ENCODE assay signal across 13 cellular contexts in the genomic region with DNA sequence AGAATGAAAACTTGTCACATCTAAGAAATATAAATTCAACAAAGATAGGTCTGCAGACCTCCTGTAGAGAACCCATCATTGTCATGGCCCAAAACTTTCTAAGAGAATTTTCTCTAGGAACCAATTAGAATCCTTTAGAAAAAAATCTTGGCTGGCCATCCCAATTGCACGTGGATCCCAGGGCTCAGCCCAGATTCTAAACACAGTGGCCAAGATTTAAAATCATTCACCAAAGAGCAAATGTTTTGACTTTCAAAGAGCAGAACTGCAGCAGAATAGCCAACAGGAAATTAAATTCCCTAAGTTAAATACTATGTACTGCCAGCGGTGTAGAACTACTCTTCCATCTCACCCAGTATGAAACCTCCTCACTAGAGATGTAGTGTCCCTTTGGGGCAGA. TPM values are rescaled to one million over a fixed set of nuclear protein-coding genes. Genes with fewer than 3 reads are reported as not detected.
DNase-seq lines count a peak whose midpoint lies in the region; ATAC-seq and TF ChIP-seq lines count a peak whose summit lies in the region.
"Had no signal": no experiment of that assay in that cellular context is flagged by ENCODE, and none has a peak within 500 bp of the region (broad histone marks: within the 10 kb centered on the region; RNA-seq: fewer than 3 reads in every experiment).

No MANE protein-coding gene starts in this region.

- DNase-seq in activated naive CD4-positive, alpha-beta T cell treated with anti-CD3 and anti-CD28 coated beads for 36 hours: no peak
- no peak for DNase-seq in activated naive CD4-positive, alpha-beta T cell (lab: John Stamatoyannopoulos, UW)
- no peak for DNase-seq in T-helper 17 cell
- DNase-seq in fibroblast of mammary gland (ENCODE audit: low read depth): peak; percentile 28
- no peak for DNase-seq in progenitor cell of endocrine pancreas (ENCODE audit: low spot score, unreplicated experiment)
- DNase-seq in DMS53 (lab: John Stamatoyannopoulos, UW): no peak
- DNase-seq in NCI-H524 treated with DMSO at 0.1 percent for 48 hours (lab: John Stamatoyannopoulos, UW): no peak
- DNase-seq in middle frontal gyrus (ENCODE audit: extremely low spot score, low spot score): no peak
- DNase-seq: activated CD4-positive, alpha-beta T cell treated with anti-CD3 and anti-CD28 coated beads for 4 hours; colonic mucosa; DND-41; mucosa of descending colon had no signal

- H3K9me3 ChIP-seq in T-helper 17 cell (ENCODE audit: control insufficient read depth, low read length, poor library complexity, severe bottlenecking): no peaks in the 10 kb centered on the region
- H3K9me3 ChIP-seq: colonic mucosa, mucosa of descending colon had no signal

- peaks cover 5% of the 10 kb centered on the region for H3K36me3 Mint-ChIP-seq in activated naive CD4-positive, alpha-beta T cell treated with anti-CD3 and anti-CD28 coated beads for 36 hours (ENCODE audit: low read depth)
- peaks cover 6% of the 10 kb centered on the region for H3K36me3 Mint-ChIP-seq in T-helper 17 cell (ENCODE audit: low read depth)
- peaks cover under 1% of the 10 kb centered on the region for H3K36me3 Mint-ChIP-seq in progenitor cell of endocrine pancreas (ENCODE audit: insufficient read depth)
- H3K36me3 Mint-ChIP-seq: stimulated activated memory B cell treated with anti-CD40 and anti-IgM and Interleukin-4, amounts not matched to agents 10 μg/mL and 1 μg/mL and 100 μg/mL, for 72 hours had no signal

- H3K9me3 Mint-ChIP-seq in activated naive CD4-positive, alpha-beta T cell treated with anti-CD3 and anti-CD28 coated beads for 36 hours: no peaks in the 10 kb centered on the region
- no peaks in the 10 kb centered on the region for H3K9me3 Mint-ChIP-seq in progenitor cell of endocrine pancreas (ENCODE audit: low read depth)
- H3K9me3 Mint-ChIP-seq: stimulated activated memory B cell treated with anti-CD40 and anti-IgM and Interleukin-4, amounts not matched to agents 10 μg/mL and 1 μg/mL and 100 μg/mL, for 72 hours had no signal

- H3K4me1 Mint-ChIP-seq in activated naive CD4-positive, alpha-beta T cell treated with anti-CD3 and anti-CD28 coated beads for 36 hours (ENCODE audit: low read depth): peaks cover 19% of the 10 kb centered on the region
- peaks cover 17% of the 10 kb centered on the region for H3K4me1 Mint-ChIP-seq in T-helper 17 cell
- peaks cover 16% of the 10 kb centered on the region for H3K4me1 Mint-ChIP-seq in progenitor cell of endocrine pancreas (ENCODE audit: low read depth)

- no peak for ATAC-seq in T-helper 17 cell
- ATAC-seq: stimulated activated memory B cell treated with anti-CD40 and anti-IgM and Interleukin-4, amounts not matched to agents 10 μg/mL and 1 μg/mL and 100 μg/mL, for 72 hours had no signal

- TF ChIP-seq CTCF in fibroblast of mammary gland (conservative IDR thresholded peaks at IDR 0.05; ENCODE audit: control insufficient read depth, insufficient read depth, low read depth, low read length) (no peak), progenitor cell of endocrine pancreas (IDR thresholded peaks at IDR 0.05; ENCODE audit: unreplicated experiment) (no peak)

- peak overlapping the region; percentile 23 for H3K4me3 Mint-ChIP-seq in activated naive CD4-positive, alpha-beta T cell treated with anti-CD3 and anti-CD28 coated beads for 36 hours
- H3K4me3 Mint-ChIP-seq in T-helper 17 cell: peak overlapping the region; percentile 21
- H3K4me3 Mint-ChIP-seq in progenitor cell of endocrine pancreas (ENCODE audit: low read depth): peak overlapping the region; percentile 30

- no peaks in the 10 kb centered on the region for H3K27me3 Mint-ChIP-seq in activated naive CD4-positive, alpha-beta T cell treated with anti-CD3 and anti-CD28 coated beads for 36 hours (ENCODE audit: low read depth)
- H3K27me3 Mint-ChIP-seq in T-helper 17 cell: peaks cover 11% of the 10 kb centered on the region
- H3K27me3 Mint-ChIP-seq in progenitor cell of endocrine pancreas: no peaks in the 10 kb centered on the region
- H3K27me3 Mint-ChIP-seq: stimulated activated memory B cell treated with anti-CD40 and anti-IgM and Interleukin-4, amounts not matched to agents 10 μg/mL and 1 μg/mL and 100 μg/mL, for 72 hours had no signal

- intact Hi-C loops in activated naive CD4-positive, alpha-beta T cell treated with anti-CD3 and anti-CD28 coated beads for 36 hours (cut with micrococcal nuclease): loop anchor here (1.0 to 10.0 kb wide), 4 partner anchors 510 to 1524 kb away; no protein-coding TSS in a partner anchor

- no peak overlapping the region for H3K4me3 ChIP-seq in fibroblast of mammary gland (ENCODE audit: control insufficient read depth, low read depth, low read length)

- CTCF ChIA-PET in activated naive CD4-positive, alpha-beta T cell treated with anti-CD3 and anti-CD28 coated beads for 36 hours (lab: Charles Lee): no interaction called here

- no peak overlapping the region for H3K27ac Mint-ChIP-seq in activated naive CD4-positive, alpha-beta T cell treated with anti-CD3 and anti-CD28 coated beads for 36 hours
- H3K27ac Mint-ChIP-seq in T-helper 17 cell: no peak overlapping the region
- H3K27ac Mint-ChIP-seq in progenitor cell of endocrine pancreas: peak overlapping the region; percentile 71

RNA-seq across cellular contexts. Expression of a gene that starts 21.3 kb away (rescaled TPM):
- 100 to 1,000 TPM; 254 to 257 TPM for total RNA-seq in activated naive CD4-positive, alpha-beta T cell treated with anti-CD3 and anti-CD28 coated beads for 36 hours
- total RNA-seq in T-helper 17 cell (10 to 100 TPM; 68.5 to 90.2 TPM), progenitor cell of endocrine pancreas (202 and 208 TPM in 2 replicates)
